ENCODE assay signal across 7 cellular contexts in genomic region chr20:9723501-9723900, GRCh38.
"Had no signal": no experiment of that assay in that cellular context is flagged by ENCODE, and none has a peak within 500 bp of the region (broad histone marks: within the 10 kb centered on the region; RNA-seq: fewer than 3 reads in every experiment).

No MANE protein-coding gene starts in this region.

- DNase-seq: GOT3, H7, HCEC 1CT, IMR-90, KG1 had no signal

- H3K4me3 ChIP-seq: K562 had no signal

- H3K27ac ChIP-seq: HL-60 had no signal
